Comparison of ENCODE assay signal across 1 cellular context in genomic region chr9:137606734-137607138, GRCh38.
TF ChIP-seq lines count a peak whose summit lies in the region.

No MANE protein-coding gene starts in this region.

TF ChIP-seq in HCT116, 20 proteins besides CTCF, POLR2A, EP300 and RAD21 (continued from another document):
- TF ChIP-seq REST (IDR thresholded peaks at IDR 0.05; ENCODE audit: low read depth) (no peak), EGR1 (IDR thresholded peaks at IDR 0.05; ENCODE audit: low read depth) (no peak), ZBTB33 (IDR thresholded peaks at IDR 0.05; ENCODE audit: extremely low read depth, insufficient replicate concordance, low read length) (no peak), SIN3A (IDR thresholded peaks at IDR 0.05; ENCODE audit: low read depth) (no peak), ELF1 (IDR thresholded peaks at IDR 0.05; ENCODE audit: borderline replicate concordance, low read depth) (no peak), TCF7L2 (IDR thresholded peaks at IDR 0.05; ENCODE audit: borderline replicate concordance, extremely low read depth, insufficient read depth, insufficient read length) (no peak)
